In genomic region chr14:55832122-55832911, GRCh38 we compare ENCODE assay signal across 19 cellular contexts.
DNase-seq lines count a peak whose midpoint lies in the region; ATAC-seq and TF ChIP-seq lines count a peak whose summit lies in the region.
"Had no signal": no experiment of that assay in that cellular context is flagged by ENCODE, and none has a peak within 500 bp of the region (broad histone marks: within the 10 kb centered on the region; RNA-seq: fewer than 3 reads in every experiment).

No MANE protein-coding gene starts in this region.

- TF ChIP-seq POLR2A in IMR-90 (IDR thresholded peaks at IDR 0.05; ENCODE audit: low read depth, low read length) = no peak

- intact Hi-C loops in Calu3 (cut with micrococcal nuclease; ENCODE audit: unreplicated experiment) = loop anchor here (2.0 kb wide), 1 partner anchor 30 kb away; no protein-coding TSS in a partner anchor
- intact Hi-C loops in IMR-90 (cut with micrococcal nuclease) = no loop called here

- H3K9me3 Mint-ChIP-seq in Calu3 (ENCODE audit: low read depth, unreplicated experiment) = peaks cover 13% of the 10 kb centered on the region
- H3K9me3 Mint-ChIP-seq: brain; effector memory CD8-positive, alpha-beta T cell; immature natural killer cell had no signal

- H3K27me3 ChIP-seq in IMR-90 (ENCODE audit: control insufficient read depth, insufficient read depth, low read length) (no peaks in the 10 kb centered on the region; the same call in 1 of the 2 replicates), mesenchymal stem cell (ENCODE audit: control insufficient read depth in 1 of 2, insufficient read depth in 1 of 2, low read length in 2 of 2) (peaks cover 0 to 14% of the 10 kb centered on the region in 2 experiments)
- H3K27me3 ChIP-seq: suprapubic skin had no signal

- peak overlapping the region; percentile 60 for H3K27ac ChIP-seq in IMR-90 (ENCODE audit: insufficient read depth, low read length)
- H3K27ac ChIP-seq in mesenchymal stem cell (ENCODE audit: low read length, poor library complexity, severe bottlenecking) = peak overlapping the region; percentile 97
- no peak overlapping the region for H3K27ac ChIP-seq in coronary artery
- H3K27ac ChIP-seq: suprapubic skin had no signal

- BruUV-seq in Calu3 (replicated peaks; lab: Mats Ljungman, UMichigan) = TSS peak; percentile 96
- no TSS peak for BruUV-seq in IMR-90 (replicated peaks; lab: Mats Ljungman, UMichigan)

- peak overlapping the region; percentile 42 for H2BK120ac ChIP-seq in IMR-90 (ENCODE audit: low read depth, low read length)
- no peak overlapping the region for H2BK120ac ChIP-seq in mesenchymal stem cell (ENCODE audit: low read depth, low read length)

- peak; percentile 97 for ATAC-seq in IMR-90 (ENCODE audit: low read depth)
- ATAC-seq: activated CD8-positive, alpha-beta T cell treated with anti-CD3 and anti-CD28 coated beads, Interleukin-2, amount 10 ng/mL, durations not matched to agents 7 days and 5 days; effector memory CD8-positive, alpha-beta T cell had no signal

- 0 out of 2 replicates have a peak overlapping the region, but pooled peaks have one; percentile 1 for H3K23ac ChIP-seq in IMR-90 (ENCODE audit: low read depth, low read length)
- no peak overlapping the region for H3K23ac ChIP-seq in mesenchymal stem cell (ENCODE audit: low read length in 2 of 2)

- H4K91ac ChIP-seq in IMR-90 (ENCODE audit: insufficient read depth, low read depth, low read length) (peak overlapping the region; percentile 53), mesenchymal stem cell (ENCODE audit: low read length) (no peak overlapping the region)

- peak overlapping the region; percentile 63; the same call in 2 of the 3 replicates for H2BK15ac ChIP-seq in IMR-90 (ENCODE audit: low read depth, low read length)
- no peak overlapping the region for H2BK15ac ChIP-seq in mesenchymal stem cell (ENCODE audit: low read depth, poor library complexity, severe bottlenecking)

- H3K4me3 ChIP-seq in IMR-90 (ENCODE audit: insufficient read depth, low read depth, low read length) = no peak overlapping the region
- no peak overlapping the region for H3K4me3 ChIP-seq in choroid plexus epithelial cell (ENCODE audit: low read depth, low read length)
- no peak overlapping the region for H3K4me3 ChIP-seq in mesenchymal stem cell (ENCODE audit: insufficient read depth in 1 of 2, low read depth in 1 of 2, low read length in 2 of 2)
- no peak overlapping the region for H3K4me3 ChIP-seq in coronary artery
- H3K4me3 ChIP-seq: suprapubic skin had no signal

- peak overlapping the region; percentile 65; the same call in 1 of the 2 replicates for H3K14ac ChIP-seq in IMR-90 (replicated peaks; ENCODE audit: low read depth, low read length)
- H3K14ac ChIP-seq in mesenchymal stem cell (ENCODE audit: low read length in 2 of 2) = no peak overlapping the region

- H2BK5ac ChIP-seq in IMR-90 (ENCODE audit: low read depth, low read length, poor library complexity, severe bottlenecking) (no peak overlapping the region), mesenchymal stem cell (ENCODE audit: low read depth, low read length, poor library complexity, severe bottlenecking) (peak overlapping the region; percentile 89)

- POLR2A ChIA-PET in IMR-90 (lab: Charles Lee; ENCODE audit: unreplicated experiment) = no interaction called here

- H3K56ac ChIP-seq in IMR-90 (ENCODE audit: extremely low read depth, insufficient read depth, low read length) = no peak overlapping the region

- peak overlapping the region; percentile 58 for H3K18ac ChIP-seq in IMR-90 (ENCODE audit: low read depth, low read length)
- peak overlapping the region in 1 of 2 experiments; percentile 30 for H3K18ac ChIP-seq in mesenchymal stem cell (ENCODE audit: low read depth in 1 of 2, low read length in 2 of 2)

- H3K4me2 ChIP-seq in IMR-90 (ENCODE audit: low read depth, low read length) = peak overlapping the region; percentile 57
- H3K4me2 ChIP-seq in mesenchymal stem cell (ENCODE audit: low read length, poor library complexity, severe bottlenecking) = peak overlapping the region; percentile 58

- WGBS in IMR-90 (ENCODE audit: extremely low coverage in 2 of 2, insufficient read length in 1 of 2), 2 experiments = no CpG with 5 or more reads among the region's 3 CpGs
- WGBS in mesenchymal stem cell = 45% methylated on average over 2 of the region's 3 CpGs

- H3K27me3 Mint-ChIP-seq in Calu3 (ENCODE audit: unreplicated experiment) = no peaks in the 10 kb centered on the region
- H3K27me3 Mint-ChIP-seq: brain had no signal

- H2AFZ ChIP-seq in IMR-90 (replicated peaks; ENCODE audit: low read length, poor library complexity) (no peak overlapping the region), mesenchymal stem cell (ENCODE audit: low read depth, low read length) (no peak overlapping the region)

- no peak for TF ChIP-seq RAD21 in IMR-90 (IDR thresholded peaks at IDR 0.05; ENCODE audit: low read length)

- peak overlapping the region; percentile 16; the same call in 1 of the 2 replicates for H3K4ac ChIP-seq in IMR-90 (ENCODE audit: low read depth, low read length)
- no peak overlapping the region for H3K4ac ChIP-seq in mesenchymal stem cell (ENCODE audit: low read depth in 1 of 2, low read length in 2 of 2)

- H3K9me1 ChIP-seq in IMR-90 (ENCODE audit: insufficient read depth, low read length) = peaks cover 4% of the 10 kb centered on the region

- peaks cover 7% of the 10 kb centered on the region for H3K36me3 Mint-ChIP-seq in Calu3 (ENCODE audit: insufficient read depth, unreplicated experiment)
- H3K36me3 Mint-ChIP-seq: brain had no signal

- CTCF ChIA-PET in Calu3 (lab: Charles Lee) (interaction anchor here (1.0 to 1.6 kb wide), 3 partner anchors 14 to 100 kb away, joined by 3 to 6 read pairs (median 5); no protein-coding TSS in a partner anchor), IMR-90 (lab: Yijun Ruan, JAX) (no interaction called here)

- H2BK20ac ChIP-seq in IMR-90 (ENCODE audit: low read depth, low read length) = peak overlapping the region; percentile 40; the same call in 1 of the 2 replicates

- no peaks in the 10 kb centered on the region for H3K9me3 ChIP-seq in IMR-90 (ENCODE audit: control insufficient read depth, insufficient read depth, low read length)
- no peaks in the 10 kb centered on the region for H3K9me3 ChIP-seq in mesenchymal stem cell (ENCODE audit: control insufficient read depth, low read length)
- H3K9me3 ChIP-seq: suprapubic skin had no signal

- H3K4me1 Mint-ChIP-seq in Calu3 (ENCODE audit: low read depth, unreplicated experiment) = peaks cover 63% of the 10 kb centered on the region
- H3K4me1 Mint-ChIP-seq: brain, immature natural killer cell had no signal

- H3K4me1 ChIP-seq in IMR-90 (ENCODE audit: control insufficient read depth, insufficient read depth, low read length) (peaks cover 3% of the 10 kb centered on the region), mesenchymal stem cell (ENCODE audit: control insufficient read depth, insufficient read depth, low read depth, low read length) (peaks cover 2% of the 10 kb centered on the region)
- H3K4me1 ChIP-seq: suprapubic skin had no signal

- H4K8ac ChIP-seq in IMR-90 (ENCODE audit: low read depth in 2 of 2, low read length in 2 of 2) (no peak overlapping the region), mesenchymal stem cell (ENCODE audit: low read length) (peak overlapping the region; percentile 51)

- no peaks in the 10 kb centered on the region for H4K20me1 ChIP-seq in IMR-90 (ENCODE audit: insufficient read depth, low read length)

- TF ChIP-seq CTCF in Calu3 (IDR thresholded peaks at IDR 0.05; ENCODE audit: unreplicated experiment) (no peak), IMR-90 (conservative IDR thresholded peaks at IDR 0.05; ENCODE audit: low read depth, low read length) (no peak), choroid plexus epithelial cell (conservative IDR thresholded peaks at IDR 0.05; ENCODE audit: low read depth, low read length) (peak; percentile 8), coronary artery (IDR thresholded peaks at IDR 0.05) (no peak)

- peak overlapping the region; percentile 18; the same call in 1 of the 2 replicates for H2AK5ac ChIP-seq in IMR-90 (ENCODE audit: low read depth, low read length)
- peak overlapping the region; percentile 98 for H2AK5ac ChIP-seq in mesenchymal stem cell (ENCODE audit: low read length, severe bottlenecking)

- peak overlapping the region; percentile 75 for H4K5ac ChIP-seq in IMR-90 (ENCODE audit: low read depth, low read length)

- peak; percentile 61 for DNase-seq in Calu3
- peak; percentile 76 for DNase-seq in IMR-90
- DNase-seq in choroid plexus epithelial cell (ENCODE audit: low read depth) = peak; percentile 37
- DNase-seq in mesenchymal stem cell = no peak
- DNase-seq in activated CD8-positive, alpha-beta memory T cell treated with anti-CD3 and anti-CD28 coated beads for 24 hours = no peak
- no peak for DNase-seq in coronary artery (ENCODE audit: low spot score)
- DNase-seq in germinal center (ENCODE audit: low spot score) = no peak
- no peak for DNase-seq in NCI-H1092 treated with DMSO at 0.1 percent for 48 hours (lab: John Stamatoyannopoulos, UW)
- DNase-seq: activated CD8-positive, alpha-beta T cell treated with anti-CD3 and anti-CD28 coated beads, Interleukin-2, amount 10 ng/mL, durations not matched to agents 7 days and 5 days; activated gamma-delta T cell treated with Interleukin-2 at 50 U/mL for 16 hours; AML-193; DMS79; effector memory CD8-positive, alpha-beta T cell; immature natural killer cell; MV-4-11; NK-92 treated with Interleukin-12 subunit alpha and Interleukin-12 subunit beta, amount 100 ng/mL, for 24 hours had no signal

- H2BK12ac ChIP-seq in mesenchymal stem cell (ENCODE audit: low read length in 2 of 2) = no peak overlapping the region

- in situ Hi-C loops in IMR-90 (cut with MboI; ENCODE audit: low sequenced_read_pairs) = no loop called here

- dilution Hi-C loops in IMR-90 (cut with HindIII; ENCODE audit: low sequenced_read_pairs, unreplicated experiment) = no loop called here

- H3K36me3 ChIP-seq in IMR-90 (ENCODE audit: control insufficient read depth, insufficient read depth, low read length) = no peaks in the 10 kb centered on the region
- H3K36me3 ChIP-seq in mesenchymal stem cell (ENCODE audit: control insufficient read depth in 1 of 2, insufficient read depth in 2 of 2, low read depth in 1 of 2, low read length in 2 of 2) = no peaks in the 10 kb centered on the region
- H3K36me3 ChIP-seq: suprapubic skin had no signal

- peak overlapping the region; percentile 66 for H3K4me3 Mint-ChIP-seq in Calu3 (ENCODE audit: low read depth, unreplicated experiment)
- H3K4me3 Mint-ChIP-seq: activated CD8-positive, alpha-beta T cell treated with anti-CD3 and anti-CD28 coated beads, Interleukin-2, amount 10 ng/mL, durations not matched to agents 7 days and 5 days; brain; effector memory CD8-positive, alpha-beta T cell; immature natural killer cell had no signal

- peak overlapping the region; percentile 87 for H3K27ac Mint-ChIP-seq in Calu3 (ENCODE audit: unreplicated experiment)
- H3K27ac Mint-ChIP-seq: activated CD8-positive, alpha-beta T cell treated with anti-CD3 and anti-CD28 coated beads, Interleukin-2, amount 10 ng/mL, durations not matched to agents 7 days and 5 days; brain; effector memory CD8-positive, alpha-beta T cell; immature natural killer cell; progenitor cell of endocrine pancreas had no signal

- H3K9ac ChIP-seq in IMR-90 (ENCODE audit: low read depth, low read length) = no peak overlapping the region
- H3K9ac ChIP-seq in mesenchymal stem cell (ENCODE audit: low read length) = no peak overlapping the region

- H3K79me1 ChIP-seq in IMR-90 (ENCODE audit: low read depth in 1 of 2, low read length in 2 of 2) (no peaks in the 10 kb centered on the region), mesenchymal stem cell (replicated peaks; ENCODE audit: low read length, poor library complexity, severe bottlenecking) (no peaks in the 10 kb centered on the region)

- H2AK9ac ChIP-seq in IMR-90 (replicated peaks; ENCODE audit: low read depth, low read length, poor library complexity) = peak overlapping the region; percentile 0

Comparison
In these comparisons a context has a peak if more than half of its experiments do, and no peak if none do; other contexts are left out.
1. DNase-seq: peak in Calu3 (single experiment), IMR-90 (single experiment) and choroid plexus epithelial cell (single experiment); none in mesenchymal stem cell (single experiment), activated CD8-positive, alpha-beta memory T cell treated with anti-CD3 and anti-CD28 coated beads for 24 hours (single experiment), coronary artery (single experiment), germinal center (single experiment) and NCI-H1092 treated with DMSO at 0.1 percent for 48 hours (single experiment).
2. H3K27ac ChIP-seq: peak in IMR-90 (single experiment) and mesenchymal stem cell (single experiment); none in coronary artery (0 of 2).